In the genomic region with DNA sequence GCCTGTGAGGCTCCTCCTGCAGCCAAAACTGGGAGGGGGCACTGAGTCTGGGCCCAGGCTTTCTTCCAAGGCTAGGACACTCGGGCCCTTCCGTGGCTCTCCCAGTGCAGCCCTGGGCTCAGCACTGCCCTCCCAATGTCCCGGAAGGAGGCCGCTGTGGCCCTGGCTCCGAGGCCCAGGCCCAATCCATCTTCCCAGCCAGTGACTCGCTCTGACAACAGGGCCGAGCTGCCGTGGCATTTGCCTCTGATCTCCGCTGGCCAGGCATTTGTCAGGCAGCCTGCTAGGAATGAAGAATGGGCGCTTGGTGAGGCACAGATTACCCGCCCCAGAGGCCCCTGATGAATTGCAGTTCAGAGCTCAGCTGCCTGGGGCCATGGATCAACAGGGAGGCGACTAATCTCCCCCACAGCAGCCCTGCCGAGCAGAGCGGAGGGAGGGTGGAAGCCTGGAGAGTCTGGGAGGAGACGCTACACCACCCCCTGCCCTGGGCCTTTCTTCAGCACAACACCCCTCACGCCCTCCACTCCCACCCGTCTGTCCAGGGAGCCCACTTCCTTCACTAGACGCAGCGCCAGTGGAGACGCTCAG, we compare ENCODE assay signal across 1 cellular context.
TF ChIP-seq lines count a peak whose summit lies in the region.

No MANE protein-coding gene starts in this region.

TF ChIP-seq in GM23338, 12 proteins besides CTCF, POLR2A, EP300 and RAD21 (continued from another document):
- TF ChIP-seq, protein P1, sequence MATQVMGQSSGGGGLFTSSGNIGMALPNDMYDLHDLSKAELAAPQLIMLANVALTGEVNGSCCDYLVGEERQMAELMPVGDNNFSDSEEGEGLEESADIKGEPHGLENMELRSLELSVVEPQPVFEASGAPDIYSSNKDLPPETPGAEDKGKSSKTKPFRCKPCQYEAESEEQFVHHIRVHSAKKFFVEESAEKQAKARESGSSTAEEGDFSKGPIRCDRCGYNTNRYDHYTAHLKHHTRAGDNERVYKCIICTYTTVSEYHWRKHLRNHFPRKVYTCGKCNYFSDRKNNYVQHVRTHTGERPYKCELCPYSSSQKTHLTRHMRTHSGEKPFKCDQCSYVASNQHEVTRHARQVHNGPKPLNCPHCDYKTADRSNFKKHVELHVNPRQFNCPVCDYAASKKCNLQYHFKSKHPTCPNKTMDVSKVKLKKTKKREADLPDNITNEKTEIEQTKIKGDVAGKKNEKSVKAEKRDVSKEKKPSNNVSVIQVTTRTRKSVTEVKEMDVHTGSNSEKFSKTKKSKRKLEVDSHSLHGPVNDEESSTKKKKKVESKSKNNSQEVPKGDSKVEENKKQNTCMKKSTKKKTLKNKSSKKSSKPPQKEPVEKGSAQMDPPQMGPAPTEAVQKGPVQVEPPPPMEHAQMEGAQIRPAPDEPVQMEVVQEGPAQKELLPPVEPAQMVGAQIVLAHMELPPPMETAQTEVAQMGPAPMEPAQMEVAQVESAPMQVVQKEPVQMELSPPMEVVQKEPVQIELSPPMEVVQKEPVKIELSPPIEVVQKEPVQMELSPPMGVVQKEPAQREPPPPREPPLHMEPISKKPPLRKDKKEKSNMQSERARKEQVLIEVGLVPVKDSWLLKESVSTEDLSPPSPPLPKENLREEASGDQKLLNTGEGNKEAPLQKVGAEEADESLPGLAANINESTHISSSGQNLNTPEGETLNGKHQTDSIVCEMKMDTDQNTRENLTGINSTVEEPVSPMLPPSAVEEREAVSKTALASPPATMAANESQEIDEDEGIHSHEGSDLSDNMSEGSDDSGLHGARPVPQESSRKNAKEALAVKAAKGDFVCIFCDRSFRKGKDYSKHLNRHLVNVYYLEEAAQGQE (IDR thresholded peaks at IDR 0.05; ENCODE audit: unreplicated experiment), result no peak
- TF ChIP-seq JUNB (IDR thresholded peaks at IDR 0.05; ENCODE audit: unreplicated experiment) (no peak), STAT1 (IDR thresholded peaks at IDR 0.05; ENCODE audit: unreplicated experiment) (no peak), CREB1 (CRISPR knock-in tag; IDR thresholded peaks at IDR 0.05; ENCODE audit: low read depth) (no peak)
- TF ChIP-seq, protein P2, sequence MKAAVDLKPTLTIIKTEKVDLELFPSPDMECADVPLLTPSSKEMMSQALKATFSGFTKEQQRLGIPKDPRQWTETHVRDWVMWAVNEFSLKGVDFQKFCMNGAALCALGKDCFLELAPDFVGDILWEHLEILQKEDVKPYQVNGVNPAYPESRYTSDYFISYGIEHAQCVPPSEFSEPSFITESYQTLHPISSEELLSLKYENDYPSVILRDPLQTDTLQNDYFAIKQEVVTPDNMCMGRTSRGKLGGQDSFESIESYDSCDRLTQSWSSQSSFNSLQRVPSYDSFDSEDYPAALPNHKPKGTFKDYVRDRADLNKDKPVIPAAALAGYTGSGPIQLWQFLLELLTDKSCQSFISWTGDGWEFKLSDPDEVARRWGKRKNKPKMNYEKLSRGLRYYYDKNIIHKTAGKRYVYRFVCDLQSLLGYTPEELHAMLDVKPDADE (IDR thresholded peaks at IDR 0.05), result no peak
